Comparison of ENCODE assay signal across 16 cellular contexts in the genomic region with DNA sequence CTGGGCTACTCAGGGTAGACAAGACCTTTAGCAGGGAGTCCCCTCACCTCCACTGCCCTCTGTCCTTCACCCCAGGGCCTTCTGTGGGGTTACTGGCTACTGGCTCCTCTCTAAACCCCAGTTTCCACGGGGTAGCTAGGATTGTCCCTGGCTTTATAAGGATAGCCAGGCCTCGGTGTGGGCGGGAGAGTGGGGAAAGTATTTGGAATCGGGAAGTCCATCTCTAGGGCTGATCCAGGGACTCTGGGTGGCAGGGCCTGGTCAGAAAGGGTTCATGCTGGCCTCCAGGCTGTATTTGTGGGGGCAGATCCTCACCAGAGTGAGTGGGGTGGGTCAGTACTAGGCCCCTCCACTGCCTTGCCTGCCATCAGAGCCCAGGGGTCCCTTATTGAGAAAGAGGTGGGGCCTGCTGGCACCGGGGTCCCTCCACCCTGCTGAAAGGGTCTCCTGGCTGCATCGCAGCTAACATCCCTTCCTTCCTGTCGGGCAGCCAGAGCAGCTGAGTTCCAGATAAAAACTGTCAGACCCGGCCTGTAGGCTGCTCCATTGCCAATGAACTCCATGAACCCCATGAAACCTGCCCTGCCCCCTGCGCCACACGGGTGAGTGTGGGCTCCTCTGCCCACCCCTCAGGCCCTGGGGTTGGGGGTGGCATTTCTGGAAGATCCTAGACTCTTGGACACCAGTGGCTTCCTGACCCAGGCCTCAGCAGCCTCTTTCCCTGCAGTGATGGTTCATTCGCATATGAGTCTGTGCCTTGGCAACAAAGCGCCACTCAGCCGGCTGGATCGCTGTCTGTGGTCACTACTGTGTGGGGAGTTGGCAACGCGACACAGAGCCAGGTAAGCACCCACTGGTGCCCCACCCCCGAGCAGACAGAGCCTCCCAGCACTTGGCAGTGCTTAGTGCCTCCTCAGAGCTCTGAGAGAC. TPM values are rescaled to one million over a fixed set of nuclear protein-coding genes. Genes with fewer than 3 reads are reported as not detected.
DNase-seq lines count a peak whose midpoint lies in the region; ATAC-seq, FAIRE-seq and TF ChIP-seq lines count a peak whose summit lies in the region.
"Had no signal": no experiment of that assay in that cellular context is flagged by ENCODE, and none has a peak within 500 bp of the region (broad histone marks: within the 10 kb centered on the region; RNA-seq: fewer than 3 reads in every experiment).

No MANE protein-coding gene starts in this region.

- H3K4me3 ChIP-seq in cardiac muscle cell = no peak overlapping the region
- H3K4me3 ChIP-seq in coronary artery = no peak overlapping the region
- H3K4me3 ChIP-seq in upper lobe of right lung = no peak overlapping the region
- H3K4me3 ChIP-seq: K562 had no signal

- peak overlapping the region in 2 of 3 experiments; percentile 51 to 69 for H3K27ac Mint-ChIP-seq in nephron
- H3K27ac Mint-ChIP-seq: HFFc6 had no signal

- DNase-seq in cardiac muscle cell (ENCODE audit: low read depth in 1 of 2, low spot score in 1 of 2) (no peak), Right ventricle myocardium inferior (ENCODE audit: missing footprints) (no peak), coronary artery (ENCODE audit: low spot score) (peak; percentile 71), upper lobe of right lung (peak; percentile 66), GM12892 (ENCODE audit: insufficient read length) (no peak), RKO (ENCODE audit: low spot score) (no peak)
- DNase-seq: activated T-cell treated with anti-CD3 and anti-CD28 coated beads for 4 hours, aorta, DND-41, HFFc6, NCI-H1694, retina, SK-N-SH had no signal

- TF ChIP-seq CTCF in cardiac muscle cell (IDR thresholded peaks at IDR 0.05; ENCODE audit: low read depth, low read length) (no peak), coronary artery (IDR thresholded peaks at IDR 0.05) (no peak), nephron (IDR thresholded peaks at IDR 0.05; ENCODE audit: unreplicated experiment in 3 of 3) (no peak), upper lobe of right lung (IDR thresholded peaks at IDR 0.05) (no peak)

- no peak for FAIRE-seq in GM12892 (lab: Jason Lieb, UNC)
- FAIRE-seq: K562 had no signal

- no peaks in the 10 kb centered on the region for H3K27me3 Mint-ChIP-seq in nephron (ENCODE audit: low read depth)

- H3K9me3 Mint-ChIP-seq in nephron = no peaks in the 10 kb centered on the region
- H3K9me3 Mint-ChIP-seq: HFFc6 had no signal

- no peak for ATAC-seq in Right ventricle myocardium inferior
- ATAC-seq in upper lobe of right lung = peak; percentile 34
- no peak for ATAC-seq in HG03520 (IDR thresholded peaks at IDR 0.05; ENCODE audit: unreplicated experiment)
- ATAC-seq: K562 had no signal

- H3K4me1 ChIP-seq in cardiac muscle cell (ENCODE audit: low read depth) (peaks cover 9% of the 10 kb centered on the region), upper lobe of right lung (peaks cover 41% of the 10 kb centered on the region)

- intact Hi-C loops in Right ventricle myocardium inferior (cut with DNase I) (no loop called here), upper lobe of right lung (cut with DNase I) (no loop called here)

- H3K4me3 Mint-ChIP-seq in nephron = peak overlapping the region in 1 of 3 experiments; percentile 30
- H3K4me3 Mint-ChIP-seq: HFFc6 had no signal

- no peaks in the 10 kb centered on the region for H3K9me3 ChIP-seq in cardiac muscle cell (ENCODE audit: low read depth)
- no peaks in the 10 kb centered on the region for H3K9me3 ChIP-seq in upper lobe of right lung
- H3K9me3 ChIP-seq: SK-N-SH had no signal

- H3K36me3 Mint-ChIP-seq in nephron (ENCODE audit: low read depth) = peaks cover 9% of the 10 kb centered on the region

- peaks cover 31% of the 10 kb centered on the region for H3K4me1 Mint-ChIP-seq in nephron

- peaks cover 8% of the 10 kb centered on the region for H3K36me3 ChIP-seq in cardiac muscle cell
- peaks cover 35% of the 10 kb centered on the region for H3K36me3 ChIP-seq in upper lobe of right lung

- TF ChIP-seq POLR2A in GM12892 (IDR thresholded peaks at IDR 0.05; ENCODE audit: low read depth, low read length) = no peak

- no peaks in the 10 kb centered on the region for H3K27me3 ChIP-seq in cardiac muscle cell
- H3K27me3 ChIP-seq in upper lobe of right lung = no peaks in the 10 kb centered on the region

- H3K27ac ChIP-seq in cardiac muscle cell (peak overlapping the region; percentile 28), coronary artery (peak overlapping the region; percentile 41 to 48), upper lobe of right lung (peak overlapping the region; percentile 60)

RNA-seq across cellular contexts. Expression of gene ZMIZ2, which starts 7.3 kb away (rescaled TPM):
- total RNA-seq in cardiac muscle cell (30.4 and 47.7 TPM in 2 replicates), Right ventricle myocardium inferior (62.2 TPM), upper lobe of right lung (95.4 TPM)
- 58.9 and 70.2 TPM in 2 replicates for polyA plus RNA-seq in cardiac muscle cell
- 56.1 TPM for polyA plus RNA-seq in GM12892 (2012; ENCODE audit: missing spikeins)

RNA-seq across cellular contexts. Expression of gene PPIA, which starts 40.5 kb away (rescaled TPM):
- 903 and 1,485 TPM in 2 replicates for total RNA-seq in cardiac muscle cell
- polyA plus RNA-seq in cardiac muscle cell = 1,946 and 2,579 TPM in 2 replicates
- total RNA-seq in Right ventricle myocardium inferior = 524 TPM
- total RNA-seq in upper lobe of right lung = 970 TPM
- 3,328 TPM for polyA plus RNA-seq in GM12892 (2012; ENCODE audit: missing spikeins)

Comparison
In these comparisons a context has a peak if more than half of its experiments do, and no peak if none do; other contexts are left out.
1. DNase-seq: peak in coronary artery (single experiment) and upper lobe of right lung (single experiment); none in cardiac muscle cell (0 of 2), Right ventricle myocardium inferior (single experiment), GM12892 (single experiment) and RKO (single experiment).
2. Peak in every context shown above with its lines, with median percentiles within 50 percentile points of each other: H3K27ac ChIP-seq.